In the genomic region with DNA sequence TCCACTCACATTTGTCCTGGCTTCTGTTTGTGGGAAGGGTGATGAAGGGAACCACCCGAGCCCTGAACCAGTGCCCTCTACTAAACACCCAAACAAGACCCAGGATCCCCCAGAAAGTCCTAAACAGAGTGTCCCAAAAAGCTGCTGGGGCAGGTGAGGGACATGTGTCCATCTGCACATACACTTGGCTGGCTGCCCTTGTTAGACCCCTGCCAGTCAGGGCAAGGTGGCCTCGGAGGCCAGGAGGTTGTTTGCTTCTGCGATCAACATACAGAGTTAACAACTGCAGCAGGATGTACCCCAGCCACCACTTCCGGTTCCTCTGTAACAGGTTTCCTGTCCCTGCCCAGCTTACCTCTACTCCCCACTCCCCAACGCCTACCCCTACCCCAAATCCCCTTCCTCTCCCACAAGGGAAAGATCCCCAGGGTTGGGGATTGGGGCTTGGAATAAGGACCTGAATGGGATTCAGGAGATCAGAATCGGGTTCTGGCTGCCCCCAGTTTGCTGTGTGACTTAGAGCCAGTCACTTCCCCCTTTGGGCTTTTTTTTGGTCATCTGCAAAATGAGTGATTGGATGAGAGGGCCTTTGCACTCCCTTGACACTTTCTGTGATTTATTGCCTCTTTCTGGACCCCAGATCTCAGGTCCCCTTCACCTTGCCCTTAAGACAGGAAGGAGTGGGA, we compare ENCODE assay signal across 8 cellular contexts. TPM values are rescaled to one million over a fixed set of nuclear protein-coding genes. Genes with fewer than 3 reads are reported as not detected.
DNase-seq lines count a peak whose midpoint lies in the region; ATAC-seq and TF ChIP-seq lines count a peak whose summit lies in the region.

No MANE protein-coding gene starts in this region.

- no peaks in the 10 kb centered on the region for H3K36me3 ChIP-seq in right atrium auricular region
- H3K36me3 ChIP-seq in liver (ENCODE audit: control insufficient read depth in 4 of 4, insufficient read depth in 3 of 4, low read depth in 1 of 4, low read length in 3 of 4) = no peaks in the 10 kb centered on the region
- no peaks in the 10 kb centered on the region for H3K36me3 ChIP-seq in brain microvascular endothelial cell (replicated peaks)

- peaks cover 66% of the 10 kb centered on the region for H3K36me3 Mint-ChIP-seq in activated CD8-positive, alpha-beta memory T cell treated with anti-CD3 and anti-CD28 coated beads, Interleukin-2, amount 10 ng/mL, durations not matched to agents 7 days and 5 days

- 68% methylated on average over 6 of the region's 6 CpGs for WGBS in liver

- TF ChIP-seq RAD21 in liver (IDR thresholded peaks at IDR 0.05) = no peak

- H3K27ac Mint-ChIP-seq in activated CD8-positive, alpha-beta memory T cell treated with anti-CD3 and anti-CD28 coated beads, Interleukin-2, amount 10 ng/mL, durations not matched to agents 7 days and 5 days = peak overlapping the region; percentile 97

- no peak for ATAC-seq in Right ventricle myocardium inferior
- ATAC-seq in activated CD8-positive, alpha-beta memory T cell treated with anti-CD3 and anti-CD28 coated beads, Interleukin-2, amount 10 ng/mL, durations not matched to agents 7 days and 5 days = peak; percentile 88
- no peak for ATAC-seq in HG03159 (IDR thresholded peaks at IDR 0.05; ENCODE audit: unreplicated experiment)

- H3K9me3 ChIP-seq in right atrium auricular region = no peaks in the 10 kb centered on the region
- no peaks in the 10 kb centered on the region for H3K9me3 ChIP-seq in liver (ENCODE audit: control insufficient read depth in 4 of 4, low read length in 3 of 4)

- DNase-seq in right atrium auricular region (ENCODE audit: low spot score) = peak; percentile 52
- DNase-seq in Right ventricle myocardium inferior (ENCODE audit: missing footprints) = no peak
- DNase-seq in activated CD8-positive, alpha-beta memory T cell treated with anti-CD3 and anti-CD28 coated beads, Interleukin-2, amount 10 ng/mL, durations not matched to agents 7 days and 5 days = peak; percentile 82
- DNase-seq in brain microvascular endothelial cell = no peak
- no peak for DNase-seq in NCI-H2081 treated with DMSO at 0.1 percent for 48 hours (lab: John Stamatoyannopoulos, UW)
- no peak for DNase-seq in pons (ENCODE audit: low spot score)

- H3K4me3 ChIP-seq in right atrium auricular region (no peak overlapping the region), liver (ENCODE audit: low read depth in 1 of 3, low read length in 3 of 3) (no peak overlapping the region), brain microvascular endothelial cell (ENCODE audit: low read depth, low read length) (no peak overlapping the region)

- intact Hi-C loops in Right ventricle myocardium inferior (cut with DNase I) = no loop called here

- peak overlapping the region; percentile 62 for H3K4me3 Mint-ChIP-seq in activated CD8-positive, alpha-beta memory T cell treated with anti-CD3 and anti-CD28 coated beads, Interleukin-2, amount 10 ng/mL, durations not matched to agents 7 days and 5 days

- no peak for TF ChIP-seq CTCF in right atrium auricular region (IDR thresholded peaks at IDR 0.05)
- TF ChIP-seq CTCF in liver (IDR thresholded peaks at IDR 0.05; ENCODE audit: low read depth, low read length, missing input control) = no peak
- no peak for TF ChIP-seq CTCF in brain microvascular endothelial cell (IDR thresholded peaks at IDR 0.05; ENCODE audit: low read depth, low read length, missing control alignments)

- H3K4me1 Mint-ChIP-seq in activated CD8-positive, alpha-beta memory T cell treated with anti-CD3 and anti-CD28 coated beads, Interleukin-2, amount 10 ng/mL, durations not matched to agents 7 days and 5 days = peaks cover 75% of the 10 kb centered on the region

- no peak overlapping the region for H3K9ac ChIP-seq in liver (ENCODE audit: low read depth in 1 of 2, low read length in 2 of 2)

- no peak overlapping the region for H3K27ac ChIP-seq in right atrium auricular region
- H3K27ac ChIP-seq in liver (ENCODE audit: low read depth in 1 of 2, low read length in 2 of 2) = peak overlapping the region; percentile 23 to 26
- no peak overlapping the region for H3K27ac ChIP-seq in brain microvascular endothelial cell

- peaks cover 0 to 17% of the 10 kb centered on the region in 2 donors for H3K4me1 ChIP-seq in right atrium auricular region
- peaks cover 0 to 5% (median 4%) of the 10 kb centered on the region in 4 donors for H3K4me1 ChIP-seq in liver (ENCODE audit: control insufficient read depth in 4 of 4, insufficient read depth in 4 of 4, low read length in 3 of 4)

- no peaks in the 10 kb centered on the region for H3K27me3 ChIP-seq in right atrium auricular region
- H3K27me3 ChIP-seq in liver (ENCODE audit: control insufficient read depth in 4 of 4, insufficient read depth in 4 of 4, low read length in 3 of 4) = no peaks in the 10 kb centered on the region
- H3K27me3 ChIP-seq in brain microvascular endothelial cell (replicated peaks) = no peaks in the 10 kb centered on the region

- H3K27me3 Mint-ChIP-seq in activated CD8-positive, alpha-beta memory T cell treated with anti-CD3 and anti-CD28 coated beads, Interleukin-2, amount 10 ng/mL, durations not matched to agents 7 days and 5 days = no peaks in the 10 kb centered on the region

- in situ Hi-C loops in brain microvascular endothelial cell (cut with HindIII; ENCODE audit: low pct_ligation_motif_present, low sequenced_read_pairs) = no loop called here

- CTCF ChIA-PET in activated CD8-positive, alpha-beta memory T cell treated with anti-CD3 and anti-CD28 coated beads, Interleukin-2, amount 10 ng/mL, durations not matched to agents 7 days and 5 days (lab: Charles Lee) = interaction anchor here (1.1 to 5.3 kb wide), 9 partner anchors 9 to 140 kb away, joined by 3 to 69 read pairs (median 5); partner anchors contain the start of genes DEF6, FANCE and PPARD

- no peaks in the 10 kb centered on the region for H3K9me3 Mint-ChIP-seq in activated CD8-positive, alpha-beta memory T cell treated with anti-CD3 and anti-CD28 coated beads, Interleukin-2, amount 10 ng/mL, durations not matched to agents 7 days and 5 days (ENCODE audit: low read depth)

TF ChIP-seq in liver, 16 proteins besides CTCF, POLR2A, EP300 and RAD21 (continues in another document):
- TF ChIP-seq GABPA (IDR thresholded peaks at IDR 0.05 in 1 of 2, conservative IDR thresholded peaks at IDR 0.05 in 1 of 2) = no peak
- TF ChIP-seq EGR1 (IDR thresholded peaks at IDR 0.05; ENCODE audit: low read depth in 2 of 2) = no peak
- TF ChIP-seq HNF4A (conservative IDR thresholded peaks at IDR 0.05) = no peak
- no peak for TF ChIP-seq NR2F2 (IDR thresholded peaks at IDR 0.05)
- TF ChIP-seq, protein P1, sequence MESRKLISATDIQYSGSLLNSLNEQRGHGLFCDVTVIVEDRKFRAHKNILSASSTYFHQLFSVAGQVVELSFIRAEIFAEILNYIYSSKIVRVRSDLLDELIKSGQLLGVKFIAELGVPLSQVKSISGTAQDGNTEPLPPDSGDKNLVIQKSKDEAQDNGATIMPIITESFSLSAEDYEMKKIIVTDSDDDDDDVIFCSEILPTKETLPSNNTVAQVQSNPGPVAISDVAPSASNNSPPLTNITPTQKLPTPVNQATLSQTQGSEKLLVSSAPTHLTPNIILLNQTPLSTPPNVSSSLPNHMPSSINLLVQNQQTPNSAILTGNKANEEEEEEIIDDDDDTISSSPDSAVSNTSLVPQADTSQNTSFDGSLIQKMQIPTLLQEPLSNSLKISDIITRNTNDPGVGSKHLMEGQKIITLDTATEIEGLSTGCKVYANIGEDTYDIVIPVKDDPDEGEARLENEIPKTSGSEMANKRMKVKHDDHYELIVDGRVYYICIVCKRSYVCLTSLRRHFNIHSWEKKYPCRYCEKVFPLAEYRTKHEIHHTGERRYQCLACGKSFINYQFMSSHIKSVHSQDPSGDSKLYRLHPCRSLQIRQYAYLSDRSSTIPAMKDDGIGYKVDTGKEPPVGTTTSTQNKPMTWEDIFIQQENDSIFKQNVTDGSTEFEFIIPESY (IDR thresholded peaks at IDR 0.05) = no peak
- TF ChIP-seq, protein P2, sequence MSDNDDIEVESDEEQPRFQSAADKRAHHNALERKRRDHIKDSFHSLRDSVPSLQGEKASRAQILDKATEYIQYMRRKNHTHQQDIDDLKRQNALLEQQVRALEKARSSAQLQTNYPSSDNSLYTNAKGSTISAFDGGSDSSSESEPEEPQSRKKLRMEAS (IDR thresholded peaks at IDR 0.05) = no peak
- no peak for TF ChIP-seq RXRA (IDR thresholded peaks at IDR 0.05)
- no peak for TF ChIP-seq JUND (IDR thresholded peaks at IDR 0.05)
- TF ChIP-seq, protein P3, sequence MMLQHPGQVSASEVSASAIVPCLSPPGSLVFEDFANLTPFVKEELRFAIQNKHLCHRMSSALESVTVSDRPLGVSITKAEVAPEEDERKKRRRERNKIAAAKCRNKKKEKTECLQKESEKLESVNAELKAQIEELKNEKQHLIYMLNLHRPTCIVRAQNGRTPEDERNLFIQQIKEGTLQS (IDR thresholded peaks at IDR 0.05) = no peak

RNA-seq across cellular contexts. Expression of gene DEF6, which starts 13.9 kb away (rescaled TPM):
- total RNA-seq in right atrium auricular region (1 to 10 TPM; 1.4 to 2.2 TPM), Right ventricle myocardium inferior (2.8 TPM), liver (1 to 10 TPM; 3.3 to 6.3 TPM)
- total RNA-seq in activated CD8-positive, alpha-beta memory T cell treated with anti-CD3 and anti-CD28 coated beads, Interleukin-2, amount 10 ng/mL, durations not matched to agents 7 days and 5 days = 100 to 1,000 TPM; 153 to 194 TPM
- polyA plus RNA-seq in liver = 1 to 10 TPM; 1.0 to 1.6 TPM

RNA-seq across cellular contexts. Expression of gene PPARD, which starts 30.8 kb away (rescaled TPM):
- total RNA-seq in right atrium auricular region = 10 to 100 TPM; 11.0 to 14.8 TPM
- total RNA-seq in Right ventricle myocardium inferior = 14.7 TPM
- total RNA-seq in activated CD8-positive, alpha-beta memory T cell treated with anti-CD3 and anti-CD28 coated beads, Interleukin-2, amount 10 ng/mL, durations not matched to agents 7 days and 5 days = 10 to 100 TPM; 16.4 to 18.8 TPM
- total RNA-seq in liver = 1 to 10 TPM; 2.1 to 7.3 TPM
- 1 to 10 TPM; 2.8 to 7.8 TPM for polyA plus RNA-seq in liver

RNA-seq across cellular contexts. Expression of gene ZNF76, which starts 52.0 kb away (rescaled TPM):
- 10 to 100 TPM; 25.4 to 26.0 TPM for total RNA-seq in right atrium auricular region
- total RNA-seq in Right ventricle myocardium inferior = 36.0 TPM
- 10 to 100 TPM; 55.0 to 61.8 TPM for total RNA-seq in activated CD8-positive, alpha-beta memory T cell treated with anti-CD3 and anti-CD28 coated beads, Interleukin-2, amount 10 ng/mL, durations not matched to agents 7 days and 5 days
- 10 to 100 TPM; 10.6 to 18.4 TPM for total RNA-seq in liver
- 10 to 100 TPM; 11.5 to 13.3 TPM for polyA plus RNA-seq in liver

Comparison
In these comparisons a context has a peak if more than half of its experiments do, and no peak if none do; other contexts are left out.
1. DNase-seq: peak in right atrium auricular region (single experiment) and activated CD8-positive, alpha-beta memory T cell treated with anti-CD3 and anti-CD28 coated beads, Interleukin-2, amount 10 ng/mL, durations not matched to agents 7 days and 5 days (single experiment); none in Right ventricle myocardium inferior (single experiment), brain microvascular endothelial cell (single experiment), NCI-H2081 treated with DMSO at 0.1 percent for 48 hours (single experiment) and pons (single experiment).
2. H3K27ac ChIP-seq: peak in liver (2 of 2); none in right atrium auricular region (0 of 2) and brain microvascular endothelial cell (single experiment).
3. RNA of gene DEF6, which starts 13.9 kb away (total RNA-seq): 153 to 194 TPM in activated CD8-positive, alpha-beta memory T cell treated with anti-CD3 and anti-CD28 coated beads, Interleukin-2, amount 10 ng/mL, durations not matched to agents 7 days and 5 days; 3.3 to 6.3 TPM in liver, 2.8 TPM in Right ventricle myocardium inferior (single experiment) and 1.4 to 2.2 TPM in right atrium auricular region; every median in the first group is over 10 times any median in the second.